Comparison of ENCODE assay signal across 8 cellular contexts in the genomic region with DNA sequence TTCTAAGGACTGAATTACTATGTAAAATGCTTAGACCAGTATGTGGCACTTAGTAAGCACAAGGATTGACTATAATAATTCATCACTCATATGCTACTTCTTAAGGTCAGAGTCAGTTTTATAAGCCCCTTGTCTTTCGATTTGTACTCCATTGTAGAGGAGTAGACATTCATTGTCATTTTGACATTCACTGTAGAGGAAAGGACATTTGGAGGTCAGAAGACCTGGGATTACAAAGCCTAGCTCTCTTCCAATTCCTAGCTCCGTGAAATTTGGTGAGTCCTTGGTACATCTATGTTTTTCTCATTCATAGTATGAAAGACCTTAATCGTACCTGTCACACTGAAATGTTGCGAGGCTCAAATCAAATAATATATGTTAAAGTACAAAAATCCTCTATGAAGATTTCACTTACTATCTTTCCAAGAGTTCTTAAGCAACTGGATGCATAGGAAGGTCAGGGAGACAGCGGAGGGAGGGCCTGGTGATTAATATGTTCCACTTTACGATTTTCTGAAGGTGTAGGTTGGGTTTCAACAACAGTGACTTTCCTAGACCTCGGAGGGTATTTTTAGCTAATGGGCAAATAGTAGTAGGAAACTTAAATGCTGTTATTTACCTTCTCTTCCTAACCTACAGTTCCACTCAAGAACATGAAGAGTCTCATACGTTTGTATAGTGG. TPM values are rescaled to one million over a fixed set of nuclear protein-coding genes. Genes with fewer than 3 reads are reported as not detected.
DNase-seq lines count a peak whose midpoint lies in the region; TF ChIP-seq lines count a peak whose summit lies in the region.

No MANE protein-coding gene starts in this region.

- TF ChIP-seq CTCF in Calu3 (IDR thresholded peaks at IDR 0.05; ENCODE audit: unreplicated experiment) = no peak
- no peak for TF ChIP-seq CTCF in dorsolateral prefrontal cortex (IDR thresholded peaks at IDR 0.05 in 54 of 56, conservative IDR thresholded peaks at IDR 0.05 in 2 of 56; ENCODE audit: low read depth in 1 of 56, partially characterized antibody in 56 of 56)
- no peak for TF ChIP-seq CTCF in nephron progenitor cell (IDR thresholded peaks at IDR 0.05)

- H3K4me1 Mint-ChIP-seq in Calu3 (ENCODE audit: low read depth, unreplicated experiment) = peaks cover 8% of the 10 kb centered on the region
- H3K4me1 Mint-ChIP-seq in nephron progenitor cell = peaks cover 45% of the 10 kb centered on the region

- H3K9me3 Mint-ChIP-seq in Calu3 (ENCODE audit: low read depth, unreplicated experiment) (no peaks in the 10 kb centered on the region), nephron progenitor cell (no peaks in the 10 kb centered on the region)

- peak overlapping the region in 6 of 59 donors; percentile 53 to 98 (median 97) for H3K27ac ChIP-seq in dorsolateral prefrontal cortex

- H3K4me3 Mint-ChIP-seq in Calu3 (ENCODE audit: low read depth, unreplicated experiment) = peak overlapping the region; percentile 99
- H3K4me3 Mint-ChIP-seq in nephron progenitor cell = peak overlapping the region; percentile 96

- no peaks in the 10 kb centered on the region for H3K27me3 Mint-ChIP-seq in Calu3 (ENCODE audit: unreplicated experiment)
- H3K27me3 Mint-ChIP-seq in nephron progenitor cell (ENCODE audit: low read depth, poor library complexity) = no peaks in the 10 kb centered on the region

- DNase-seq in Calu3 (no peak), LoVo (ENCODE audit: low spot score) (peak; percentile 2), dorsolateral prefrontal cortex (no peak), nephron progenitor cell (peak; percentile 8), T-helper 9 cell (no peak), hypothalamus (lab: John Stamatoyannopoulos, UW) (no peak), NCI-H1417 treated with DMSO at 0.1 percent for 48 hours (lab: John Stamatoyannopoulos, UW) (no peak), GM03348 (ENCODE audit: low spot score) (no peak)

- intact Hi-C loops in Calu3 (cut with micrococcal nuclease; ENCODE audit: unreplicated experiment) (no loop called here), dorsolateral prefrontal cortex (cut with DNase I) (loop anchor here (5.0 to 10.0 kb wide), 2 partner anchors 206 to 1409 kb away; no protein-coding TSS in a partner anchor)

- H3K4me3 ChIP-seq in dorsolateral prefrontal cortex = peak overlapping the region; percentile 62 to 100 (median 98)

- no peaks in the 10 kb centered on the region for H3K27me3 ChIP-seq in dorsolateral prefrontal cortex

- no TSS peak for BruUV-seq in Calu3 (replicated peaks; lab: Mats Ljungman, UMichigan)

- H3K27ac Mint-ChIP-seq in Calu3 (ENCODE audit: unreplicated experiment) = peak overlapping the region; percentile 96
- peak overlapping the region; percentile 100 for H3K27ac Mint-ChIP-seq in nephron progenitor cell

- CTCF ChIA-PET in Calu3 (lab: Charles Lee) = no interaction called here

- H3K36me3 Mint-ChIP-seq in Calu3 (ENCODE audit: insufficient read depth, unreplicated experiment) (peaks cover 30% of the 10 kb centered on the region), nephron progenitor cell (ENCODE audit: low read depth) (peaks cover 44% of the 10 kb centered on the region)

RNA-seq across cellular contexts. Expression of gene EMSY, which starts 1.4 kb away (rescaled TPM):
- total RNA-seq in Calu3 (2022) (27.5 and 30.0 TPM in 2 replicates), dorsolateral prefrontal cortex (10 to 100 TPM; 26.3 to 56.1 (median 37.3) TPM)

Comparison
In these comparisons a context has a peak if more than half of its experiments do, and no peak if none do; other contexts are left out.
1. DNase-seq: peak in LoVo (single experiment) and nephron progenitor cell (single experiment); none in Calu3 (single experiment), dorsolateral prefrontal cortex (0 of 10), T-helper 9 cell (single experiment), hypothalamus (0 of 51), NCI-H1417 treated with DMSO at 0.1 percent for 48 hours (single experiment) and GM03348 (single experiment).